In genomic region chr5:23507278-23507685, GRCh38 we compare ENCODE assay signal across 8 cellular contexts. TPM values are rescaled to one million over a fixed set of nuclear protein-coding genes. Genes with fewer than 3 reads are reported as not detected.
DNase-seq lines count a peak whose midpoint lies in the region; ATAC-seq and TF ChIP-seq lines count a peak whose summit lies in the region.

TSS of gene PRDM9 (plus strand) at chr5:23507609. CDS start at chr5:23509034, 1,425 bp downstream.

- TF ChIP-seq CTCF in A673 (conservative IDR thresholded peaks at IDR 0.05; ENCODE audit: low read depth, low read length) (no peak), right lobe of liver (IDR thresholded peaks at IDR 0.05) (no peak), GM10266 (IDR thresholded peaks at IDR 0.05; ENCODE audit: control insufficient read depth, insufficient read depth, low read depth, missing control alignments) (no peak)

- CTCF ChIA-PET in A673 (lab: Charles Lee) = interaction anchor here (1.1 kb wide), 1 partner anchor 174 kb away, joined by 3 read pairs; no protein-coding TSS in a partner anchor

- POLR2A ChIA-PET in A673 (lab: Charles Lee; ENCODE audit: low non-redundant PET) = no interaction called here

- ATAC-seq in right lobe of liver (peak; percentile 87 to 98 (median 98)), HG03025 (IDR thresholded peaks at IDR 0.05; ENCODE audit: low FRiP score, unreplicated experiment) (no peak), HG03378 (IDR thresholded peaks at IDR 0.05; ENCODE audit: unreplicated experiment) (no peak)

- H3K9ac ChIP-seq in adipocyte (ENCODE audit: low read length) = peak within 1 kb of the TSS; percentile 39

- BruUV-seq in A673 (replicated peaks; lab: Mats Ljungman, UMichigan) = no TSS peak

- H3K27ac ChIP-seq in A673 (ENCODE audit: low read depth, low read length, poor library complexity, severe bottlenecking) (no peak within 1 kb of the TSS), right lobe of liver (peak within 1 kb of the TSS in 2 of 3 donors; percentile 44 to 60)

- H3K4me3 ChIP-seq in A673 (ENCODE audit: low read depth, low read length, poor library complexity, severe bottlenecking) = no peak within 1 kb of the TSS
- H3K4me3 ChIP-seq in adipocyte (ENCODE audit: low read length) = peak within 1 kb of the TSS; percentile 28
- H3K4me3 ChIP-seq in right lobe of liver = peak within 1 kb of the TSS; percentile 16 to 40 (median 33)

- H3K27me3 ChIP-seq in A673 (replicated peaks; ENCODE audit: insufficient read depth, low read depth, low read length, poor library complexity) (no peaks in the 10 kb centered on the region), adipocyte (replicated peaks; ENCODE audit: control insufficient read depth, insufficient read depth, low read length) (peaks cover 6% of the 10 kb centered on the region), right lobe of liver (no peaks in the 10 kb centered on the region)

- H3K36me3 ChIP-seq in A673 (ENCODE audit: insufficient read depth, low read length, poor library complexity, severe bottlenecking) (no peaks in the 10 kb centered on the region), adipocyte (ENCODE audit: control insufficient read depth, insufficient read depth, low read length, severe bottlenecking) (no peaks in the 10 kb centered on the region), right lobe of liver (no peaks in the 10 kb centered on the region)

- TF ChIP-seq POLR2A in right lobe of liver (IDR thresholded peaks at IDR 0.05) = no peak

- H3K4me1 ChIP-seq in A673 (ENCODE audit: insufficient read depth, low read length, poor library complexity, severe bottlenecking) = no peaks in the 10 kb centered on the region
- H3K4me1 ChIP-seq in adipocyte (ENCODE audit: control insufficient read depth, insufficient read depth, low read length) = no peaks in the 10 kb centered on the region
- H3K4me1 ChIP-seq in right lobe of liver = no peaks in the 10 kb centered on the region

- WGBS in right lobe of liver (ENCODE audit: insufficient coverage, low coverage, low lambda C conversion rate, missing lambda C conversion rate) = no CpG with 5 or more reads among the region's 27 CpGs

- DNase-seq in A673 (ENCODE audit: low spot score) = peak; percentile 31
- DNase-seq in NCI-H1092 (lab: John Stamatoyannopoulos, UW) = peak; percentile 98
- no peak for DNase-seq in adipocyte (ENCODE audit: low read depth)
- peak; percentile 67 to 90 (median 88) for DNase-seq in right lobe of liver
- no peak for DNase-seq in GM10266 (ENCODE audit: extremely low spot score)
- no peak for DNase-seq in GDM1 (lab: John Stamatoyannopoulos, UW)

- intact Hi-C loops in A673 (cut with micrococcal nuclease; ENCODE audit: unreplicated experiment) (loop anchor here (10.0 kb wide), 1 partner anchor 302 kb away; no protein-coding TSS in a partner anchor), right lobe of liver (cut with DNase I) (loop anchor here in 1 of 2 donors (10.0 kb wide), 1 partner anchor 152 kb away; no protein-coding TSS in a partner anchor)

- H3K9me3 ChIP-seq in A673 (ENCODE audit: low read depth, low read length, poor library complexity, severe bottlenecking) (no peaks in the 10 kb centered on the region), adipocyte (ENCODE audit: control insufficient read depth, low read length) (no peaks in the 10 kb centered on the region), right lobe of liver (no peaks in the 10 kb centered on the region)

RNA-seq across cellular contexts. Expression of gene PRDM9, which starts in this region (rescaled TPM):
- total RNA-seq in A673 (2021) = not detected in 2 replicates
- not detected for total RNA-seq in right lobe of liver

Comparison
In these comparisons a context has a peak if more than half of its experiments do, and no peak if none do; other contexts are left out.
1. Peak in DNase-seq in A673; RNA of the gene not detected or under 1 TPM.
2. Peak in DNase-seq, ATAC-seq, H3K4me3 ChIP-seq and H3K27ac ChIP-seq in right lobe of liver; RNA of the gene not detected or under 1 TPM.